30 cellular contexts compared by ENCODE assay signal in the genomic region with DNA sequence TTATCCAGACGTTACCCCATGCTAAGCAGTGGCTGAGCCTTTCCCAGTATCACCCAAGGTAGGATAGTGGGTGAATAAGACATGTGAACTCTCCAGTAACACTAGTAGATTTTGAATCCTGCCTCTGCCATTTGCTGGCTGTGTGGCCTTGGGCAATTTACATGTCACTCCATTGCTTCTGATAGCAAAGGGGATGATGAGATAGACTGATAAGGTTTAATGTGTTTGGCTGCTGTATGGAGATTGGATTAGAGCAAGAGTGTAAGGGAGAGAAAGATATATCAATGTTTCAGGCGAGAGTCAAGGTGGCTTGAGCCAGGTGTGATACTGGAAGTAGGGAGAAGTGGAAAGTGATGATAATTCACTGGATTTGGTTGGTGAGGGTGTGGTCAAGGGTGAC.
"Had no signal": no experiment of that assay in that cellular context is flagged by ENCODE, and none has a peak within 500 bp of the region (broad histone marks: within the 10 kb centered on the region; RNA-seq: fewer than 3 reads in every experiment).

No MANE protein-coding gene starts in this region.

- H3K4me2 ChIP-seq: hepatocyte had no signal

- H2AFZ ChIP-seq: hepatocyte had no signal

- H3K79me2 ChIP-seq: hepatocyte had no signal

- H3K27ac ChIP-seq: brain microvascular endothelial cell, colonic mucosa, epithelial cell of prostate, esophagus squamous epithelium, gastroesophageal sphincter, heart right ventricle, hepatocyte, WERI-Rb-1 had no signal

- H3K27me3 ChIP-seq: brain microvascular endothelial cell, colonic mucosa, esophagus squamous epithelium, gastroesophageal sphincter, heart right ventricle, hepatocyte had no signal

- ATAC-seq: activated CD4-positive, CD25-positive, alpha-beta regulatory T cell treated with anti-CD3 and anti-CD28 coated beads, Interleukin-2, amount 50 U/mL, for 24 hours; activated CD8-positive, alpha-beta T cell treated with anti-CD3 and anti-CD28 coated beads for 36 hours; activated T-cell treated with anti-CD3 and anti-CD28 coated beads, Interleukin-2, amount 50 U/mL, for 4 hours; activated T-helper 17 cell treated with anti-CD3 and anti-CD28 coated beads, Interleukin-2, amount 50 U/mL, for 72 hours; gastroesophageal sphincter; heart right ventricle had no signal

- DNase-seq: activated B cell treated with CpG ODN at 0.5 μM for 24 hours; activated CD4-positive, alpha-beta T cell treated with anti-CD3 and anti-CD28 coated beads for 48 hours; activated CD4-positive, alpha-beta T cell treated with anti-CD3 and anti-CD28 coated beads, Interleukin-2, amount 50 U/mL, for 1 hour; activated CD4-positive, alpha-beta T cell treated with anti-CD3 and anti-CD28 coated beads, Interleukin-2, amount 50 U/mL, for 48 hours; activated CD8-positive, alpha-beta memory T cell treated with anti-CD3 and anti-CD28 coated beads for 24 hours; activated CD8-positive, alpha-beta T cell treated with anti-CD3 and anti-CD28 coated beads for 36 hours; activated effector memory CD4-positive, alpha-beta T cell treated with Interleukin-2 at 50 U/mL for 16 hours; activated gamma-delta T cell treated with Interleukin-2 at 50 U/mL for 16 hours; activated naive CD4-positive, alpha-beta T cell treated with anti-CD3 and anti-CD28 coated beads, Interleukin-2, amount 50 U/mL, for 16 hours; activated naive CD4-positive, alpha-beta T cell treated with Interleukin-2 at 50 U/mL for 16 hours; activated T-cell treated with anti-CD3 and anti-CD28 coated beads, Interleukin-2, amount 50 U/mL, for 4 hours; amniotic stem cell; anterior cingulate cortex; brain microvascular endothelial cell; colonic mucosa; effector CD8-positive, alpha-beta T cell; esophagus squamous epithelium; foreskin melanocyte; heart right ventricle; T1000; WERI-Rb-1 had no signal

- H3K36me3 ChIP-seq: brain microvascular endothelial cell, colonic mucosa, esophagus squamous epithelium, gastroesophageal sphincter, heart right ventricle, WERI-Rb-1 had no signal

- FAIRE-seq: astrocyte, bronchial epithelial cell, endometrium, endothelial cell of umbilical vein had no signal

- H3K4me3 ChIP-seq: colonic mucosa, esophagus squamous epithelium, gastroesophageal sphincter, heart right ventricle, hepatocyte had no signal

- H3K9me3 ChIP-seq: colonic mucosa, esophagus squamous epithelium had no signal
